23 cellular contexts compared by ENCODE assay signal in the genomic region with DNA sequence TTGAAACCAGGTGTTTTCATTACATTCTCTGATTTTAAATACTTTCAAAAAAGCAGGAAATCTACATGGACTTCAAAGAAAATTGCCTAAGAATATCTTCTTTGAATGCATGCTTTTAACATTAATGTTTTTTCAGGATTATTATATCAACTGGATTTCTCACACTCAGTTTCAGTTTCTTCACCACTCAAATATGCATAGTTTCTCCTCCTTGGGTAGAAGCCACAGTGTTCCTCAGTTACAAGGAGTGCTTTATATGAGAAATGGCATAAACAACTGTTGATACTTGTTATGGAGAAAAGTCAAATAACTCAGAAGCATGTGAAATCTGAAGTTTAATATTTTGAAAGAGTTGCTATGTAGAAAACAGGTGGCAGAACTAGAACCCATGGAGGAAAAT.
"Had no signal": no experiment of that assay in that cellular context is flagged by ENCODE, and none has a peak within 500 bp of the region (broad histone marks: within the 10 kb centered on the region; RNA-seq: fewer than 3 reads in every experiment).

No MANE protein-coding gene starts in this region.

- H3K27me3 ChIP-seq: brain microvascular endothelial cell, sigmoid colon, spleen, thyroid gland had no signal

- H3K4me3 ChIP-seq: sigmoid colon, spleen, thyroid gland had no signal

- H3K4me1 ChIP-seq: sigmoid colon, spleen, thyroid gland had no signal

- H3K36me3 ChIP-seq: brain microvascular endothelial cell, sigmoid colon, spleen, thyroid gland had no signal

- DNase-seq: activated CD4-positive, alpha-beta T cell treated with anti-CD3 and anti-CD28 coated beads for 1 hour; activated CD4-positive, alpha-beta T cell treated with anti-CD3 and anti-CD28 coated beads, Interleukin-2, amount 50 U/mL, for 1 hour; activated CD8-positive, alpha-beta T cell treated with anti-CD3 and anti-CD28 coated beads, Interleukin-2, amount 10 ng/mL, durations not matched to agents 7 days and 5 days; activated gamma-delta T cell; activated naive CD4-positive, alpha-beta T cell treated with anti-CD3 and anti-CD28 coated beads, Interleukin-2, amount 50 U/mL, for 16 hours; activated naive CD8-positive, alpha-beta T cell treated with anti-CD3 and anti-CD28 coated beads, Interleukin-2, amount 50 U/mL, for 24 hours; aorta; brain microvascular endothelial cell; caudate nucleus; effector memory CD4-positive, alpha-beta T cell; foreskin fibroblast; kidney glomerular epithelial cell; left ventricle myocardium superior; mammary epithelial cell; midbrain; retina; sigmoid colon; spleen; stimulated activated CD4-positive, alpha-beta T cell treated with anti-CD3 and anti-CD28 coated beads, Interleukin-4, amount 100 ng/mL, for 24 hours; stimulated activated naive CD8-positive, alpha-beta T cell treated with anti-CD3 and anti-CD28 coated beads, Interleukin-15, Interleukin-2, amounts not matched to agents 100 U/mL and 50 U/mL, for 24 hours; substantia nigra; T-cell; thyroid gland had no signal

- H3K9me3 ChIP-seq: sigmoid colon, spleen, thyroid gland had no signal

- H3K27ac ChIP-seq: brain microvascular endothelial cell, sigmoid colon, spleen, thyroid gland had no signal
